Comparison of ENCODE assay signal across 12 cellular contexts in the genomic region with DNA sequence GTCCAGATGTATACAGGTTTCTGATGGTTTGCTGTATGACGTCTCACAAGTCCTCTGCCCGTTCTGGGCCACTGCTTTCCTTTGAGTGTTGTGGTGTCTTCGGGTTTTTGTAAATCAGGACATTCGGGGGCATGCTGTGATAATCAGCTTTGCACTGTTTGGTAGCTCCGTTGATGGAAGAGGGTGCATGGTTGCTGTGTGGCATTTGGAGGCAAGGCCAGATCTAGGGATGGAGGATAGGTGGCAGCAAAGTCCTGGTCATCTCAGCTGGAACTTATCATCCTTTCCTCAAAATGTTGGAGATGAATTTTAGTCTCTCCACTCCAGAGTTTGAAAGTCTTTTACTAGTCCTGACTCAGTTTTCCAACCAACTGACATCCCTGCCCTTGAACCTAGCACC.
DNase-seq lines count a peak whose midpoint lies in the region; ATAC-seq and TF ChIP-seq lines count a peak whose summit lies in the region.
"Had no signal": no experiment of that assay in that cellular context is flagged by ENCODE, and none has a peak within 500 bp of the region (broad histone marks: within the 10 kb centered on the region; RNA-seq: fewer than 3 reads in every experiment).

No MANE protein-coding gene starts in this region.

- DNase-seq in NCI-H1417 (lab: John Stamatoyannopoulos, UW) (peak; percentile 1 to 38 (median 5)), NCI-H1417 treated with DMSO at 0.1 percent for 48 hours (lab: John Stamatoyannopoulos, UW) (no peak), M059J (ENCODE audit: low read depth) (peak; percentile 12), dorsolateral prefrontal cortex (peak in 4 of 10 donors; percentile 5 to 36 (median 17)), progenitor cell of endocrine pancreas (ENCODE audit: low spot score, unreplicated experiment) (no peak), Calu3 (no peak)
- DNase-seq in activated T-cell treated with anti-CD3 and anti-CD28 coated beads, Interleukin-2, amount 50 U/mL, for 48 hours: no peak
- DNase-seq: ACHN; activated CD4-positive, alpha-beta T cell treated with anti-CD3 and anti-CD28 coated beads for 48 hours; GOT3; stimulated activated CD4-positive, alpha-beta T cell treated with anti-CD3 and anti-CD28 coated beads, Interleukin-1b, Interleukin-23, amount 100 ng/mL, for 48 hours had no signal

- no peak for ATAC-seq in GM18519 (IDR thresholded peaks at IDR 0.05; ENCODE audit: low FRiP score, unreplicated experiment)

- no peak overlapping the region for H3K27ac Mint-ChIP-seq in progenitor cell of endocrine pancreas
- no peak overlapping the region for H3K27ac Mint-ChIP-seq in Calu3 (ENCODE audit: unreplicated experiment)

- CTCF ChIA-PET in Calu3 (lab: Charles Lee): no interaction called here

- H3K27ac ChIP-seq in dorsolateral prefrontal cortex: no peak overlapping the region

- BruUV-seq in Calu3 (replicated peaks; lab: Mats Ljungman, UMichigan): no TSS peak

- H3K9me3 Mint-ChIP-seq in progenitor cell of endocrine pancreas (ENCODE audit: low read depth) (no peaks in the 10 kb centered on the region), Calu3 (ENCODE audit: low read depth, unreplicated experiment) (no peaks in the 10 kb centered on the region)

- H3K36me3 Mint-ChIP-seq in progenitor cell of endocrine pancreas (ENCODE audit: insufficient read depth) (no peaks in the 10 kb centered on the region), Calu3 (ENCODE audit: insufficient read depth, unreplicated experiment) (no peaks in the 10 kb centered on the region)

- H3K4me3 Mint-ChIP-seq in progenitor cell of endocrine pancreas (ENCODE audit: low read depth) (no peak overlapping the region), Calu3 (ENCODE audit: low read depth, unreplicated experiment) (no peak overlapping the region)

- TF ChIP-seq CTCF in dorsolateral prefrontal cortex (IDR thresholded peaks at IDR 0.05 in 54 of 56, conservative IDR thresholded peaks at IDR 0.05 in 2 of 56; ENCODE audit: low read depth in 1 of 56, partially characterized antibody in 56 of 56): peak in 39 of 56 donors; percentile 8 to 54 (median 33)
- peak; percentile 19 for TF ChIP-seq CTCF in progenitor cell of endocrine pancreas (IDR thresholded peaks at IDR 0.05; ENCODE audit: unreplicated experiment)
- TF ChIP-seq CTCF in Calu3 (IDR thresholded peaks at IDR 0.05; ENCODE audit: unreplicated experiment): no peak

- no peaks in the 10 kb centered on the region for H3K27me3 ChIP-seq in dorsolateral prefrontal cortex

- H3K4me1 Mint-ChIP-seq in progenitor cell of endocrine pancreas (ENCODE audit: low read depth) (peaks cover 7% of the 10 kb centered on the region), Calu3 (ENCODE audit: low read depth, unreplicated experiment) (no peaks in the 10 kb centered on the region)

- H3K27me3 Mint-ChIP-seq in progenitor cell of endocrine pancreas (peaks cover 14% of the 10 kb centered on the region), Calu3 (ENCODE audit: unreplicated experiment) (no peaks in the 10 kb centered on the region)

- intact Hi-C loops in dorsolateral prefrontal cortex (cut with DNase I): loop anchor here in 1 of 2 donors (10.0 kb wide), 1 partner anchor 270 kb away; no protein-coding TSS in a partner anchor
- intact Hi-C loops in Calu3 (cut with micrococcal nuclease; ENCODE audit: unreplicated experiment): no loop called here

- no peak overlapping the region for H3K4me3 ChIP-seq in dorsolateral prefrontal cortex

Comparison
In these comparisons a context has a peak if more than half of its experiments do, and no peak if none do; other contexts are left out.
1. DNase-seq: peak in NCI-H1417 (3 of 3) and M059J (single experiment); none in NCI-H1417 treated with DMSO at 0.1 percent for 48 hours (single experiment), progenitor cell of endocrine pancreas (single experiment), Calu3 (single experiment) and activated T-cell treated with anti-CD3 and anti-CD28 coated beads, Interleukin-2, amount 50 U/mL, for 48 hours (0 of 2).